Comparison of ENCODE assay signal across 9 cellular contexts in genomic region chrX:73262991-73263390, GRCh38. TPM values are rescaled to one million over a fixed set of nuclear protein-coding genes. Genes with fewer than 3 reads are reported as not detected.
DNase-seq lines count a peak whose midpoint lies in the region; ATAC-seq and TF ChIP-seq lines count a peak whose summit lies in the region.
"Had no signal": no experiment of that assay in that cellular context is flagged by ENCODE, and none has a peak within 500 bp of the region (broad histone marks: within the 10 kb centered on the region; RNA-seq: fewer than 3 reads in every experiment).

No MANE protein-coding gene starts in this region.

- H3K27ac ChIP-seq in KMS-11 (no peak overlapping the region), WERI-Rb-1 (no peak overlapping the region), right lobe of liver (no peak overlapping the region)
- H3K27ac ChIP-seq: lower lobe of right lung had no signal

- no peaks in the 10 kb centered on the region for H3K27me3 ChIP-seq in KMS-11 (ENCODE audit: insufficient read depth, low read depth)
- peaks cover 42% of the 10 kb centered on the region for H3K27me3 ChIP-seq in WERI-Rb-1 (ENCODE audit: insufficient read depth, low read depth, severe bottlenecking)
- H3K27me3 ChIP-seq in right lobe of liver = no peaks in the 10 kb centered on the region

- H3K9ac ChIP-seq in KMS-11 = no peak overlapping the region

- no peak overlapping the region for H2AFZ ChIP-seq in KMS-11 (ENCODE audit: low read depth)

- H4K20me1 ChIP-seq in KMS-11 (ENCODE audit: insufficient read depth) = no peaks in the 10 kb centered on the region

- DNase-seq in ELR (ENCODE audit: low read depth) (peak; percentile 7), WERI-Rb-1 (no peak), right lobe of liver (no peak), NCI-H2029 treated with DMSO at 0.1 percent for 48 hours (lab: John Stamatoyannopoulos, UW) (no peak)
- DNase-seq in activated CD4-positive, alpha-beta T cell treated with anti-CD3 and anti-CD28 coated beads for 4 hours = no peak
- DNase-seq in stimulated activated naive CD8-positive, alpha-beta T cell treated with anti-CD3 and anti-CD28 coated beads, Interleukin-15, Interleukin-2, amounts not matched to agents 100 U/mL and 50 U/mL, for 24 hours = no peak
- DNase-seq in activated T-cell treated with anti-CD3 and anti-CD28 coated beads, Interleukin-2, amount 50 U/mL, for 48 hours = no peak
- DNase-seq: lower lobe of right lung had no signal

- no peak for ATAC-seq in right lobe of liver
- ATAC-seq in stimulated activated naive CD8-positive, alpha-beta T cell treated with anti-CD3 and anti-CD28 coated beads, Interleukin-15, Interleukin-2, amounts not matched to agents 100 U/mL and 50 U/mL, for 24 hours = no peak
- ATAC-seq: lower lobe of right lung had no signal

- H3K9me3 ChIP-seq in WERI-Rb-1 (ENCODE audit: severe bottlenecking) = no peaks in the 10 kb centered on the region
- no peaks in the 10 kb centered on the region for H3K9me3 ChIP-seq in right lobe of liver
- H3K9me3 ChIP-seq: lower lobe of right lung had no signal

- no peak overlapping the region for H3K4me2 ChIP-seq in KMS-11

- intact Hi-C loops in right lobe of liver (cut with DNase I) = no loop called here

- H3K4me1 ChIP-seq in KMS-11 (ENCODE audit: low read depth, poor library complexity, severe bottlenecking) (peaks cover 26% of the 10 kb centered on the region), right lobe of liver (no peaks in the 10 kb centered on the region)
- H3K4me1 ChIP-seq: lower lobe of right lung had no signal

- H3K36me3 ChIP-seq in KMS-11 (ENCODE audit: insufficient read depth) (no peaks in the 10 kb centered on the region), WERI-Rb-1 (no peaks in the 10 kb centered on the region), right lobe of liver (no peaks in the 10 kb centered on the region)
- H3K36me3 ChIP-seq: lower lobe of right lung had no signal

- no peaks in the 10 kb centered on the region for H3K79me2 ChIP-seq in KMS-11 (ENCODE audit: insufficient read depth, low read depth)

- peak; percentile 58; the same call in 1 of the 2 replicates for TF ChIP-seq CTCF in KMS-11 (conservative IDR thresholded peaks at IDR 0.05; ENCODE audit: low read depth, low read length)
- peak; percentile 6; the same call in 1 of the 2 replicates for TF ChIP-seq CTCF in WERI-Rb-1 (IDR thresholded peaks at IDR 0.05; ENCODE audit: low read depth, low read length)
- TF ChIP-seq CTCF in right lobe of liver (IDR thresholded peaks at IDR 0.05) = peak in 3 of 4 donors; percentile 25 to 40 (median 26)

- TF ChIP-seq POLR2A in right lobe of liver (IDR thresholded peaks at IDR 0.05) = no peak

- H3K4me3 ChIP-seq in KMS-11 (IDR thresholded peaks at IDR 0.05; ENCODE audit: insufficient read depth, low read depth, low read length) = no peak overlapping the region
- H3K4me3 ChIP-seq in WERI-Rb-1 (ENCODE audit: low read depth, low read length) = no peak overlapping the region
- H3K4me3 ChIP-seq in right lobe of liver = no peak overlapping the region
- H3K4me3 ChIP-seq: lower lobe of right lung had no signal

- 14% methylated on average over 2 of the region's 2 CpGs for WGBS in right lobe of liver (ENCODE audit: insufficient coverage, low coverage, low lambda C conversion rate, missing lambda C conversion rate)

RNA-seq across cellular contexts. Expression of gene NAP1L2, which starts 48.3 kb away (rescaled TPM):
- total RNA-seq in right lobe of liver = 1 to 10 TPM in 1 of 6 experiments, under 1 TPM in 4, not detected in 1; 0.28 to 2.2 (median 0.62) TPM

Comparison
In these comparisons a context has a peak if more than half of its experiments do, and no peak if none do; other contexts are left out.
1. CTCF ChIP-seq: peak in every context shown above with its lines; median percentile 58 in KMS-11; 26 in right lobe of liver; 6 in WERI-Rb-1.